ENCODE assay signal across 25 cellular contexts in genomic region chr9:81497096-81497495, GRCh38.
A peak's percentile ranks its signal among the peaks of the same experiment; 100 is the strongest.
DNase-seq lines count a peak whose midpoint lies in the region; ATAC-seq, FAIRE-seq and TF ChIP-seq lines count a peak whose summit lies in the region.
"Had no signal": no experiment of that assay in that cellular context is flagged by ENCODE, and none has a peak within 500 bp of the region (broad histone marks: within the 10 kb centered on the region; RNA-seq: fewer than 3 reads in every experiment).

No MANE protein-coding gene starts in this region.

- H3K27me3 ChIP-seq in adipocyte (replicated peaks; ENCODE audit: control insufficient read depth, insufficient read depth, low read length) (peaks cover 12% of the 10 kb centered on the region), mesenchymal stem cell (ENCODE audit: control insufficient read depth in 1 of 2, insufficient read depth in 1 of 2, low read length in 2 of 2) (peaks cover 8 to 17% of the 10 kb centered on the region in 2 experiments)
- no peaks in the 10 kb centered on the region for H3K27me3 ChIP-seq in CD8-positive, alpha-beta T cell (ENCODE audit: insufficient read depth, low read length)
- H3K27me3 ChIP-seq: BE2C had no signal

- no peak overlapping the region for H3K4ac ChIP-seq in mesenchymal stem cell (ENCODE audit: low read depth in 1 of 2, low read length in 2 of 2)

- H3K27me3 Mint-ChIP-seq in CD8-positive, alpha-beta T cell (ENCODE audit: low read depth), result no peaks in the 10 kb centered on the region
- no peaks in the 10 kb centered on the region for H3K27me3 Mint-ChIP-seq in activated CD4-positive, alpha-beta T cell treated with anti-CD3 and anti-CD28 coated beads, Interleukin-2, amount 10 ng/mL, durations not matched to agents 24 days and 14 days
- H3K27me3 Mint-ChIP-seq in natural killer cell (ENCODE audit: low read depth in 2 of 2), result peaks cover 9 to 12% of the 10 kb centered on the region in 2 donors

- no peak overlapping the region for H2BK5ac ChIP-seq in mesenchymal stem cell (ENCODE audit: low read depth, low read length, poor library complexity, severe bottlenecking)

- no peak overlapping the region for H2BK12ac ChIP-seq in mesenchymal stem cell (ENCODE audit: low read length in 2 of 2)

- H3K36me3 ChIP-seq in adipocyte (ENCODE audit: control insufficient read depth, insufficient read depth, low read length, severe bottlenecking) (no peaks in the 10 kb centered on the region), mesenchymal stem cell (ENCODE audit: control insufficient read depth in 1 of 2, insufficient read depth in 2 of 2, low read depth in 1 of 2, low read length in 2 of 2) (no peaks in the 10 kb centered on the region)
- H3K36me3 ChIP-seq in CD8-positive, alpha-beta T cell (ENCODE audit: insufficient read depth, low read length), result no peaks in the 10 kb centered on the region
- H3K36me3 ChIP-seq: BE2C had no signal

- H3K18ac ChIP-seq in mesenchymal stem cell (ENCODE audit: low read depth in 1 of 2, low read length in 2 of 2), result no peak overlapping the region

- POLR2A ChIA-PET in CD8-positive, alpha-beta T cell (lab: Charles Lee), result no interaction called here

- ATAC-seq in CD8-positive, alpha-beta T cell, result no peak
- no peak for ATAC-seq in natural killer cell
- ATAC-seq: A549, Panc1 had no signal

- 0% methylated on average over 1 of the region's 1 CpG for WGBS in mesenchymal stem cell

- H3K27ac Mint-ChIP-seq in CD8-positive, alpha-beta T cell, result no peak overlapping the region
- H3K27ac Mint-ChIP-seq in activated CD4-positive, alpha-beta T cell treated with anti-CD3 and anti-CD28 coated beads, Interleukin-2, amount 10 ng/mL, durations not matched to agents 24 days and 14 days, result no peak overlapping the region
- no peak overlapping the region for H3K27ac Mint-ChIP-seq in natural killer cell

- DNase-seq in HCEC 1CT, result peak; percentile 58
- peak; percentile 28 for DNase-seq in adipocyte (ENCODE audit: low read depth)
- DNase-seq in fibroblast of the aortic adventitia (ENCODE audit: low read depth), result peak; percentile 25
- peak; percentile 48 for DNase-seq in mesenchymal stem cell
- no peak for DNase-seq in CD8-positive, alpha-beta T cell
- no peak for DNase-seq in GM12891 (ENCODE audit: insufficient read length, low spot score)
- no peak for DNase-seq in activated CD4-positive, alpha-beta T cell treated with anti-CD3 and anti-CD28 coated beads, Interleukin-2, amount 10 ng/mL, durations not matched to agents 24 days and 14 days
- no peak for DNase-seq in natural killer cell
- DNase-seq: BE2C; DND-41; GDM1; H7; NCI-H1105; NCI-H146; NCI-H2029 treated with DMSO at 0.1 percent for 48 hours; NCI-H2171; NCI-H345; NCI-H524; NCI-H774; NK-92 treated with Interleukin-12 subunit alpha and Interleukin-12 subunit beta, amount 100 ng/mL, for 24 hours; SIG-M5 had no signal

- H3K9ac ChIP-seq in adipocyte (ENCODE audit: low read length), result no peak overlapping the region
- no peak overlapping the region for H3K9ac ChIP-seq in mesenchymal stem cell (ENCODE audit: low read length)
- H3K9ac ChIP-seq: KMS-11 had no signal

- CTCF ChIA-PET in CD8-positive, alpha-beta T cell (lab: Charles Lee), result interaction anchor here (0.7 kb wide), 1 partner anchor 1591 kb away, joined by 3 read pairs; no protein-coding TSS in a partner anchor

- no peak overlapping the region for H2BK15ac ChIP-seq in mesenchymal stem cell (ENCODE audit: low read depth, poor library complexity, severe bottlenecking)

- H2BK120ac ChIP-seq in mesenchymal stem cell (ENCODE audit: low read depth, low read length), result no peak overlapping the region

- no peaks in the 10 kb centered on the region for H3K9me3 Mint-ChIP-seq in CD8-positive, alpha-beta T cell
- no peaks in the 10 kb centered on the region for H3K9me3 Mint-ChIP-seq in activated CD4-positive, alpha-beta T cell treated with anti-CD3 and anti-CD28 coated beads, Interleukin-2, amount 10 ng/mL, durations not matched to agents 24 days and 14 days
- H3K9me3 Mint-ChIP-seq in natural killer cell, result no peaks in the 10 kb centered on the region

- H2AFZ ChIP-seq in mesenchymal stem cell (ENCODE audit: low read depth, low read length), result no peak overlapping the region

- H3K4me1 ChIP-seq in adipocyte (ENCODE audit: control insufficient read depth, insufficient read depth, low read length), result peaks cover 34% of the 10 kb centered on the region
- peaks cover 1% of the 10 kb centered on the region for H3K4me1 ChIP-seq in mesenchymal stem cell (ENCODE audit: control insufficient read depth, insufficient read depth, low read depth, low read length)
- H3K4me1 ChIP-seq in CD8-positive, alpha-beta T cell (ENCODE audit: insufficient read depth, low read length), result no peaks in the 10 kb centered on the region
- H3K4me1 ChIP-seq: BE2C had no signal

- no peak overlapping the region for H3K23ac ChIP-seq in mesenchymal stem cell (ENCODE audit: low read length in 2 of 2)

- no peaks in the 10 kb centered on the region for H3K4me1 Mint-ChIP-seq in CD8-positive, alpha-beta T cell (ENCODE audit: low read depth)
- H3K4me1 Mint-ChIP-seq in activated CD4-positive, alpha-beta T cell treated with anti-CD3 and anti-CD28 coated beads, Interleukin-2, amount 10 ng/mL, durations not matched to agents 24 days and 14 days, result no peaks in the 10 kb centered on the region
- H3K4me1 Mint-ChIP-seq in natural killer cell, result no peaks in the 10 kb centered on the region

- FAIRE-seq in GM12891 (lab: Jason Lieb, UNC), result no peak
- FAIRE-seq: A549, HTR-8/SVneo had no signal

- H3K27ac ChIP-seq in mesenchymal stem cell (ENCODE audit: low read length, poor library complexity, severe bottlenecking), result no peak overlapping the region
- no peak overlapping the region for H3K27ac ChIP-seq in CD8-positive, alpha-beta T cell (ENCODE audit: low read depth, low read length)
- H3K27ac ChIP-seq: A549, KMS-11 had no signal

- H3K4me3 ChIP-seq in adipocyte (ENCODE audit: low read length) (no peak overlapping the region), fibroblast of the aortic adventitia (ENCODE audit: low read depth, low read length) (no peak overlapping the region), mesenchymal stem cell (ENCODE audit: insufficient read depth in 1 of 2, low read depth in 1 of 2, low read length in 2 of 2) (no peak overlapping the region)
- H3K4me3 ChIP-seq in CD8-positive, alpha-beta T cell (ENCODE audit: low read depth, low read length), result no peak overlapping the region
- H3K4me3 ChIP-seq: A549 had no signal

- H4K91ac ChIP-seq in mesenchymal stem cell (ENCODE audit: low read length), result no peak overlapping the region

- H3K4me2 ChIP-seq in mesenchymal stem cell (ENCODE audit: low read length, poor library complexity, severe bottlenecking), result no peak overlapping the region
- H3K4me2 ChIP-seq: A549, KMS-11 had no signal

- TF ChIP-seq CTCF in fibroblast of the aortic adventitia (IDR thresholded peaks at IDR 0.05; ENCODE audit: insufficient read depth, low read length) (no peak), natural killer cell (IDR thresholded peaks at IDR 0.05) (no peak)
- no peak for TF ChIP-seq CTCF in CD8-positive, alpha-beta T cell (IDR thresholded peaks at IDR 0.05)

- no peak overlapping the region for H3K4me3 Mint-ChIP-seq in CD8-positive, alpha-beta T cell
- no peak overlapping the region for H3K4me3 Mint-ChIP-seq in activated CD4-positive, alpha-beta T cell treated with anti-CD3 and anti-CD28 coated beads, Interleukin-2, amount 10 ng/mL, durations not matched to agents 24 days and 14 days
- no peak overlapping the region for H3K4me3 Mint-ChIP-seq in natural killer cell

- TF ChIP-seq POLR2A in GM12891 (IDR thresholded peaks at IDR 0.05; ENCODE audit: low read depth, low read length), result no peak

- no peaks in the 10 kb centered on the region for H3K9me3 ChIP-seq in adipocyte (ENCODE audit: control insufficient read depth, low read length)
- no peaks in the 10 kb centered on the region for H3K9me3 ChIP-seq in mesenchymal stem cell (ENCODE audit: control insufficient read depth, low read length)
- no peaks in the 10 kb centered on the region for H3K9me3 ChIP-seq in CD8-positive, alpha-beta T cell (ENCODE audit: low read length)
- H3K9me3 ChIP-seq: A549, BE2C had no signal

- no peak overlapping the region for H2AK5ac ChIP-seq in mesenchymal stem cell (ENCODE audit: low read length, severe bottlenecking)

- H3K79me1 ChIP-seq in mesenchymal stem cell (replicated peaks; ENCODE audit: low read length, poor library complexity, severe bottlenecking), result no peaks in the 10 kb centered on the region

- no peak overlapping the region for H3K14ac ChIP-seq in mesenchymal stem cell (ENCODE audit: low read length in 2 of 2)

- no peak overlapping the region for H4K8ac ChIP-seq in mesenchymal stem cell (ENCODE audit: low read length)

- H3K36me3 Mint-ChIP-seq in CD8-positive, alpha-beta T cell, result no peaks in the 10 kb centered on the region
- H3K36me3 Mint-ChIP-seq in activated CD4-positive, alpha-beta T cell treated with anti-CD3 and anti-CD28 coated beads, Interleukin-2, amount 10 ng/mL, durations not matched to agents 24 days and 14 days (ENCODE audit: low read depth), result no peaks in the 10 kb centered on the region
- H3K36me3 Mint-ChIP-seq in natural killer cell, result no peaks in the 10 kb centered on the region

- intact Hi-C loops in CD8-positive, alpha-beta T cell (cut with DNase I, micrococcal nuclease), result no loop called here
- intact Hi-C loops in activated CD4-positive, alpha-beta T cell treated with anti-CD3 and anti-CD28 coated beads, Interleukin-2, amount 10 ng/mL, durations not matched to agents 24 days and 14 days (cut with micrococcal nuclease), result no loop called here
- intact Hi-C loops in natural killer cell (cut with micrococcal nuclease), result no loop called here

TF ChIP-seq in GM12891, 5 proteins besides CTCF, POLR2A, EP300 and RAD21:
- TF ChIP-seq POU2F2 (IDR thresholded peaks at IDR 0.05; ENCODE audit: low read depth, low read length) (no peak), SPI1 (IDR thresholded peaks at IDR 0.05; ENCODE audit: low read depth, low read length) (no peak), TAF1 (IDR thresholded peaks at IDR 0.05; ENCODE audit: low read depth, low read length) (no peak), PAX5 (IDR thresholded peaks at IDR 0.05; ENCODE audit: insufficient read depth, low read length, severe bottlenecking) (no peak), POLR2AphosphoS5 (IDR thresholded peaks at IDR 0.05; ENCODE audit: low read depth, low read length) (no peak)

Comparison
In these comparisons a context has a peak if more than half of its experiments do, and no peak if none do; other contexts are left out.
1. DNase-seq: peak in HCEC 1CT (single experiment), adipocyte (single experiment), fibroblast of the aortic adventitia (single experiment) and mesenchymal stem cell (single experiment); none in CD8-positive, alpha-beta T cell (0 of 7), GM12891 (single experiment), activated CD4-positive, alpha-beta T cell treated with anti-CD3 and anti-CD28 coated beads, Interleukin-2, amount 10 ng/mL, durations not matched to agents 24 days and 14 days (single experiment) and natural killer cell (single experiment).